ENCODE assay signal across 21 cellular contexts in the genomic region with DNA sequence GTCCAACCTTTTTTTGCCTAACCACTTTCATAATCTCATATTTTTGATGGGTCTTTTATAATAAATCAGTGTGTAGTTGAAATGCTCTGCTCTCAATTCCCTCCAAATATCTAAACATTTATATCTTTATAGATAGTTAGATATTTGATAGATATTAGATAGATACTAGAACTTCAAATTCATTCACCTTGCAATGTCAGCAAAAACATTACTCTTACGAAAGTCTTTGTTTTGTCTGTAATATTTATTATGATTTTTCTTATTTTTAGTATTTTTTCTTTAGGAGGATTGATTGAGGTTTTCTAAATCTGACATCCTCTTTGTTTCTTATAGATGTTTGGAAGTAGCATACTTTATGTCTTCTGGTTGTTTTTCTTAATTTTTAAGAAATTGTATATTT.
DNase-seq lines count a peak whose midpoint lies in the region; ATAC-seq, FAIRE-seq and TF ChIP-seq lines count a peak whose summit lies in the region.
"Had no signal": no experiment of that assay in that cellular context is flagged by ENCODE, and none has a peak within 500 bp of the region (broad histone marks: within the 10 kb centered on the region; RNA-seq: fewer than 3 reads in every experiment).

No MANE protein-coding gene starts in this region.

- no peak overlapping the region for H2BK120ac ChIP-seq in IMR-90 (ENCODE audit: low read depth, low read length)

- peaks cover 18% of the 10 kb centered on the region for H3K9me3 Mint-ChIP-seq in natural killer cell treated with Interleukin-12 subunit alpha and Interleukin-12 subunit beta and Interleukin-15 and Interleukin-18, amount 100 ng/mL, for 72 hours

- H4K8ac ChIP-seq in IMR-90 (ENCODE audit: low read depth in 2 of 2, low read length in 2 of 2), result no peak overlapping the region

- H3K23ac ChIP-seq in IMR-90 (ENCODE audit: low read depth, low read length), result no peak overlapping the region

- no peak overlapping the region for H3K56ac ChIP-seq in IMR-90 (ENCODE audit: extremely low read depth, insufficient read depth, low read length)

- H3K4me1 ChIP-seq in A549 (no peaks in the 10 kb centered on the region), IMR-90 (ENCODE audit: control insufficient read depth, insufficient read depth, low read length) (no peaks in the 10 kb centered on the region)
- H3K4me1 ChIP-seq: Caco-2 had no signal

- H3K27me3 ChIP-seq in IMR-90 (ENCODE audit: control insufficient read depth, insufficient read depth, low read length), result no peaks in the 10 kb centered on the region
- H3K27me3 ChIP-seq: BLaER1 treated with 17β-estradiol and CSF1 and Interleukin-3, amounts not matched to agents 10 nM and 100 nM had no signal

- no peak overlapping the region for H3K18ac ChIP-seq in IMR-90 (ENCODE audit: low read depth, low read length)

- no peaks in the 10 kb centered on the region for H3K9me3 ChIP-seq in A549
- H3K9me3 ChIP-seq in IMR-90 (ENCODE audit: control insufficient read depth, insufficient read depth, low read length), result peaks cover 6% of the 10 kb centered on the region
- H3K9me3 ChIP-seq: BLaER1 treated with 17β-estradiol and CSF1 and Interleukin-3, amounts not matched to agents 10 nM and 100 nM; Caco-2 had no signal

- no peaks in the 10 kb centered on the region for H3K79me1 ChIP-seq in IMR-90 (ENCODE audit: low read depth in 1 of 2, low read length in 2 of 2)

- intact Hi-C loops in IMR-90 (cut with micrococcal nuclease), result no loop called here

- dilution Hi-C loops in IMR-90 (cut with HindIII; ENCODE audit: low sequenced_read_pairs, unreplicated experiment), result no loop called here

- no peak for DNase-seq in A549 (ENCODE audit: low read depth in 1 of 2, low spot score in 1 of 2)
- no peak for DNase-seq in IMR-90
- DNase-seq in cerebellar nuclear complex (lab: John Stamatoyannopoulos, UW), result no peak
- DNase-seq in natural killer cell treated with Interleukin-12 subunit alpha and Interleukin-12 subunit beta and Interleukin-15 and Interleukin-18, amount 100 ng/mL, for 72 hours (ENCODE audit: low spot score), result no peak
- DNase-seq: 8988T; AML-193; Caco-2; Calu3; CD4-positive, alpha-beta T cell; CD8-positive, alpha-beta T cell; DMS79 treated with DMSO at 0.1 percent for 48 hours; GF-D8 had no signal

- no peak overlapping the region for H3K4me3 Mint-ChIP-seq in natural killer cell treated with Interleukin-12 subunit alpha and Interleukin-12 subunit beta and Interleukin-15 and Interleukin-18, amount 100 ng/mL, for 72 hours
- H3K4me3 Mint-ChIP-seq: B cell; CD4-positive, alpha-beta T cell; CD8-positive, alpha-beta T cell had no signal

- H3K27ac ChIP-seq in A549, result no peak overlapping the region
- H3K27ac ChIP-seq in IMR-90 (ENCODE audit: insufficient read depth, low read length), result no peak overlapping the region
- H3K27ac ChIP-seq: BLaER1 treated with 17β-estradiol and CSF1 and Interleukin-3, amounts not matched to agents 10 nM and 100 nM; C4-2B had no signal

- no peak overlapping the region for H2BK20ac ChIP-seq in IMR-90 (ENCODE audit: low read depth, low read length)

- no peak for TF ChIP-seq CTCF in A549 (IDR thresholded peaks at IDR 0.05)
- no peak for TF ChIP-seq CTCF in IMR-90 (conservative IDR thresholded peaks at IDR 0.05; ENCODE audit: low read depth, low read length)

- H3K4me2 ChIP-seq in A549 (no peak overlapping the region), IMR-90 (ENCODE audit: low read depth, low read length) (no peak overlapping the region)

- H2BK15ac ChIP-seq in IMR-90 (ENCODE audit: low read depth, low read length), result no peak overlapping the region

- H3K14ac ChIP-seq in IMR-90 (replicated peaks; ENCODE audit: low read depth, low read length), result no peak overlapping the region

- no peaks in the 10 kb centered on the region for H3K36me3 ChIP-seq in IMR-90 (ENCODE audit: control insufficient read depth, insufficient read depth, low read length)
- H3K36me3 ChIP-seq: BLaER1 treated with 17β-estradiol and CSF1 and Interleukin-3, amounts not matched to agents 10 nM and 100 nM had no signal

- no peaks in the 10 kb centered on the region for H3K4me1 Mint-ChIP-seq in natural killer cell treated with Interleukin-12 subunit alpha and Interleukin-12 subunit beta and Interleukin-15 and Interleukin-18, amount 100 ng/mL, for 72 hours (ENCODE audit: low read depth in 2 of 2)
- H3K4me1 Mint-ChIP-seq: B cell had no signal

- H3K4ac ChIP-seq in IMR-90 (ENCODE audit: low read depth, low read length), result no peak overlapping the region

- H2AK9ac ChIP-seq in IMR-90 (replicated peaks; ENCODE audit: low read depth, low read length, poor library complexity), result no peak overlapping the region

- H4K20me1 ChIP-seq in IMR-90 (ENCODE audit: insufficient read depth, low read length), result no peaks in the 10 kb centered on the region
- H4K20me1 ChIP-seq: BLaER1 treated with 17β-estradiol and CSF1 and Interleukin-3, amounts not matched to agents 10 nM and 100 nM had no signal

- POLR2A ChIA-PET in A549 (lab: Yijun Ruan, JAX) (no interaction called here), IMR-90 (lab: Charles Lee; ENCODE audit: unreplicated experiment) (no interaction called here)

- no peak overlapping the region for H2AFZ ChIP-seq in IMR-90 (replicated peaks; ENCODE audit: low read length, poor library complexity)

- ATAC-seq in A549 (no peak), IMR-90 (ENCODE audit: low read depth) (no peak), GM21360 (IDR thresholded peaks at IDR 0.05; ENCODE audit: unreplicated experiment) (no peak)
- ATAC-seq in natural killer cell treated with Interleukin-12 subunit alpha and Interleukin-12 subunit beta and Interleukin-15 and Interleukin-18, amount 100 ng/mL, for 72 hours, result no peak
- ATAC-seq: CD8-positive, alpha-beta T cell had no signal

- no peaks in the 10 kb centered on the region for H3K9me1 ChIP-seq in IMR-90 (ENCODE audit: insufficient read depth, low read length)

- no peak for FAIRE-seq in A549 (lab: Jason Lieb, UNC)
- peak; percentile 33 for FAIRE-seq in colon (lab: Jason Lieb, UNC)
- FAIRE-seq: D721Med, G401.6, GM12891, GM19239 had no signal

- H4K5ac ChIP-seq in IMR-90 (ENCODE audit: low read depth, low read length), result no peak overlapping the region

- no peak overlapping the region for H3K4me3 ChIP-seq in A549
- H3K4me3 ChIP-seq in IMR-90 (ENCODE audit: insufficient read depth, low read depth, low read length), result no peak overlapping the region
- H3K4me3 ChIP-seq: BLaER1 treated with 17β-estradiol and CSF1 and Interleukin-3, amounts not matched to agents 10 nM and 100 nM had no signal

- in situ Hi-C loops in IMR-90 (cut with MboI; ENCODE audit: low sequenced_read_pairs), result no loop called here

- TF ChIP-seq POLR2A in A549 (IDR thresholded peaks at IDR 0.05; ENCODE audit: low read length) (no peak), IMR-90 (IDR thresholded peaks at IDR 0.05; ENCODE audit: low read depth, low read length) (no peak)

- H3K27ac Mint-ChIP-seq in natural killer cell treated with Interleukin-12 subunit alpha and Interleukin-12 subunit beta and Interleukin-15 and Interleukin-18, amount 100 ng/mL, for 72 hours, result no peak overlapping the region
- H3K27ac Mint-ChIP-seq: B cell; CD4-positive, alpha-beta T cell; CD8-positive, alpha-beta T cell had no signal

- H4K91ac ChIP-seq in IMR-90 (ENCODE audit: insufficient read depth, low read depth, low read length), result no peak overlapping the region

- TF ChIP-seq RAD21 in A549 (conservative IDR thresholded peaks at IDR 0.05 in 1 of 2, IDR thresholded peaks at IDR 0.05 in 1 of 2) (no peak), IMR-90 (IDR thresholded peaks at IDR 0.05; ENCODE audit: low read length) (no peak)

- WGBS in A549 (ENCODE audit: missing lambda C conversion rate), result 44% methylated on average over 1 of the region's 1 CpG
- no CpG with 5 or more reads among the region's 1 CpG for WGBS in IMR-90 (ENCODE audit: extremely low coverage in 2 of 2, insufficient read length in 1 of 2), 2 experiments

- H3K36me3 Mint-ChIP-seq in natural killer cell treated with Interleukin-12 subunit alpha and Interleukin-12 subunit beta and Interleukin-15 and Interleukin-18, amount 100 ng/mL, for 72 hours, result peaks cover 15% of the 10 kb centered on the region
- H3K36me3 Mint-ChIP-seq: CD8-positive, alpha-beta T cell had no signal

- BruUV-seq in IMR-90 (replicated peaks; lab: Mats Ljungman, UMichigan), result no TSS peak

- no peaks in the 10 kb centered on the region for H3K27me3 Mint-ChIP-seq in natural killer cell treated with Interleukin-12 subunit alpha and Interleukin-12 subunit beta and Interleukin-15 and Interleukin-18, amount 100 ng/mL, for 72 hours
- H3K27me3 Mint-ChIP-seq: B cell; CD4-positive, alpha-beta T cell had no signal

- no peak overlapping the region for H2AK5ac ChIP-seq in IMR-90 (ENCODE audit: low read depth, low read length)

- H2BK5ac ChIP-seq in IMR-90 (ENCODE audit: low read depth, low read length, poor library complexity, severe bottlenecking), result no peak overlapping the region

- TF ChIP-seq EP300 in A549 (IDR thresholded peaks at IDR 0.05), result no peak

- CTCF ChIA-PET in A549 (lab: Yijun Ruan, JAX), result no interaction called here
- CTCF ChIA-PET in IMR-90 (lab: Yijun Ruan, JAX), result no interaction called here

- no peak overlapping the region for H3K9ac ChIP-seq in IMR-90 (ENCODE audit: low read depth, low read length)
- H3K9ac ChIP-seq: BLaER1 treated with 17β-estradiol and CSF1 and Interleukin-3, amounts not matched to agents 10 nM and 100 nM had no signal

TF ChIP-seq in A549, 52 proteins besides CTCF, POLR2A, EP300 and RAD21:
- TF ChIP-seq HOXB5 (CRISPR knock-in tag; IDR thresholded peaks at IDR 0.05) (no peak), FOSL2 (IDR thresholded peaks at IDR 0.05) (no peak), FOSL2 (CRISPR knock-in tag; IDR thresholded peaks at IDR 0.05) (no peak), MAFK (IDR thresholded peaks at IDR 0.05; ENCODE audit: partially characterized antibody) (peak; percentile 37), BHLHE40 (IDR thresholded peaks at IDR 0.05; ENCODE audit: low read depth, low read length) (no peak)

TF ChIP-seq in IMR-90, 13 proteins besides CTCF, POLR2A, EP300 and RAD21 (continues in another document):
- peak; percentile 77 for TF ChIP-seq MAFK (IDR thresholded peaks at IDR 0.05; ENCODE audit: low read depth, low read length)
- TF ChIP-seq, protein P1, sequence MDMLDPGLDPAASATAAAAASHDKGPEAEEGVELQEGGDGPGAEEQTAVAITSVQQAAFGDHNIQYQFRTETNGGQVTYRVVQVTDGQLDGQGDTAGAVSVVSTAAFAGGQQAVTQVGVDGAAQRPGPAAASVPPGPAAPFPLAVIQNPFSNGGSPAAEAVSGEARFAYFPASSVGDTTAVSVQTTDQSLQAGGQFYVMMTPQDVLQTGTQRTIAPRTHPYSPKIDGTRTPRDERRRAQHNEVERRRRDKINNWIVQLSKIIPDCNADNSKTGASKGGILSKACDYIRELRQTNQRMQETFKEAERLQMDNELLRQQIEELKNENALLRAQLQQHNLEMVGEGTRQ (IDR thresholded peaks at IDR 0.05; ENCODE audit: low read depth, low read length), result no peak
